ENCODE assay signal across 8 cellular contexts in genomic region chr2:9844581-9844980, GRCh38. TPM values are rescaled to one million over a fixed set of nuclear protein-coding genes. Genes with fewer than 3 reads are reported as not detected.
A peak's percentile ranks its signal among the peaks of the same experiment; 100 is the strongest.
DNase-seq lines count a peak whose midpoint lies in the region; ATAC-seq and TF ChIP-seq lines count a peak whose summit lies in the region.

No MANE protein-coding gene starts in this region.

- no peak for TF ChIP-seq POLR2A in stomach (IDR thresholded peaks at IDR 0.05)

- H3K27me3 ChIP-seq in RWPE2 (ENCODE audit: insufficient read depth, poor library complexity, severe bottlenecking) = no peaks in the 10 kb centered on the region
- H3K27me3 ChIP-seq in fibroblast of lung (ENCODE audit: control insufficient read depth, insufficient read depth, low read length) = no peaks in the 10 kb centered on the region
- no peaks in the 10 kb centered on the region for H3K27me3 ChIP-seq in stomach

- peak overlapping the region; percentile 55 for H3K4me3 ChIP-seq in RWPE2 (ENCODE audit: severe bottlenecking)
- peak overlapping the region; percentile 61 to 84 (median 72) for H3K4me3 ChIP-seq in fibroblast of lung (replicated peaks in 1 of 4; ENCODE audit: control extremely low read depth in 1 of 4, insufficient read depth in 1 of 4, low read depth in 3 of 4, low read length in 4 of 4)
- H3K4me3 ChIP-seq in stomach = peak overlapping the region; percentile 71 to 77 (median 76)

- peaks cover 42% of the 10 kb centered on the region for H3K4me1 Mint-ChIP-seq in CD14-positive monocyte

- peak overlapping the region in 6 of 7 donors; percentile 6 to 90 (median 86) for H3K27ac Mint-ChIP-seq in CD14-positive monocyte

- peak overlapping the region; percentile 95 to 96 for H3K4me3 Mint-ChIP-seq in CD14-positive monocyte

- H2AFZ ChIP-seq in fibroblast of lung (ENCODE audit: low read length) = peak overlapping the region; percentile 51

- 22 to 46% (median 29%) methylated on average over 4 of the region's 4 CpGs for WGBS in stomach, 5 donors

- H3K27ac ChIP-seq in RWPE2 (ENCODE audit: poor library complexity, severe bottlenecking) = peak overlapping the region; percentile 90
- peak overlapping the region; percentile 87 for H3K27ac ChIP-seq in fibroblast of lung (ENCODE audit: insufficient read depth, low read length)
- H3K27ac ChIP-seq in stomach = peak overlapping the region in 3 of 5 donors; percentile 23 to 88 (median 55)

- H3K4me1 ChIP-seq in RWPE2 (ENCODE audit: insufficient read depth, poor library complexity, severe bottlenecking) (peaks cover 51% of the 10 kb centered on the region), fibroblast of lung (ENCODE audit: control insufficient read depth, extremely low read depth, insufficient read depth, low read length) (peaks cover 6% of the 10 kb centered on the region), stomach (peaks cover 16 to 41% (median 29%) of the 10 kb centered on the region in 4 donors)

- H3K4me2 ChIP-seq in fibroblast of lung (ENCODE audit: extremely low read depth, insufficient read depth, low read length) = peak overlapping the region; percentile 90

- intact Hi-C loops in CD14-positive monocyte (cut with micrococcal nuclease) (no loop called here), stomach (cut with DNase I; ENCODE audit: low total_unique reads) (loop anchor here (10.0 kb wide), 1 partner anchor 110 kb away; the partner anchor contains the start of gene GRHL1), left ventricle myocardium superior (cut with micrococcal nuclease) (no loop called here)

- DNase-seq in CD14-positive monocyte (ENCODE audit: low spot score) (no peak), RWPE2 (ENCODE audit: low spot score) (no peak), fibroblast of lung (ENCODE audit: low read depth in 2 of 2) (peak; percentile 46 to 55), stomach (no peak), retina (no peak), 8988T (no peak), left ventricle myocardium superior (no peak)

- peaks cover 30 to 32% of the 10 kb centered on the region in 2 donors for H3K36me3 Mint-ChIP-seq in CD14-positive monocyte

- peaks cover 27% of the 10 kb centered on the region for H3K79me2 ChIP-seq in fibroblast of lung (ENCODE audit: control insufficient read depth, insufficient read depth, low read length)

- peaks cover 39% of the 10 kb centered on the region for H3K36me3 ChIP-seq in RWPE2 (ENCODE audit: low read depth)
- H3K36me3 ChIP-seq in fibroblast of lung (ENCODE audit: control insufficient read depth, insufficient read depth, low read length) = peaks cover 2% of the 10 kb centered on the region
- H3K36me3 ChIP-seq in stomach = peaks cover 9 to 27% (median 23%) of the 10 kb centered on the region in 4 donors

- no peak for TF ChIP-seq CTCF in CD14-positive monocyte (IDR thresholded peaks at IDR 0.05)
- no peak for TF ChIP-seq CTCF in RWPE2 (IDR thresholded peaks at IDR 0.05; ENCODE audit: poor library complexity, severe bottlenecking)
- no peak for TF ChIP-seq CTCF in fibroblast of lung (conservative IDR thresholded peaks at IDR 0.05 in 1 of 2, IDR thresholded peaks at IDR 0.05 in 1 of 2; ENCODE audit: low read depth in 1 of 2, low read length in 2 of 2)
- TF ChIP-seq CTCF in stomach (IDR thresholded peaks at IDR 0.05) = no peak

- no peak overlapping the region for H3K9ac ChIP-seq in fibroblast of lung (ENCODE audit: insufficient read depth, low read length)

- ATAC-seq in GM21367 (IDR thresholded peaks at IDR 0.05; ENCODE audit: unreplicated experiment) (peak; percentile 32), RWPE2 (ENCODE audit: low read depth) (no peak), left ventricle myocardium superior (no peak)

- TF ChIP-seq EP300 in stomach (IDR thresholded peaks at IDR 0.05) = no peak

- H3K9me3 ChIP-seq in RWPE2 (ENCODE audit: severe bottlenecking) = no peaks in the 10 kb centered on the region
- no peaks in the 10 kb centered on the region for H3K9me3 ChIP-seq in fibroblast of lung (ENCODE audit: control insufficient read depth, insufficient read depth, low read depth, low read length)
- no peaks in the 10 kb centered on the region for H3K9me3 ChIP-seq in stomach

- peaks cover 0 to 2% (median 0%) of the 10 kb centered on the region in 7 donors for H3K9me3 Mint-ChIP-seq in CD14-positive monocyte

- no peaks in the 10 kb centered on the region for H4K20me1 ChIP-seq in fibroblast of lung (ENCODE audit: control insufficient read depth, extremely low read depth, insufficient read depth, low read length)

- H3K27me3 Mint-ChIP-seq in CD14-positive monocyte (ENCODE audit: low read depth in 3 of 3) = peaks cover 0 to 3% (median 0%) of the 10 kb centered on the region in 3 donors

RNA-seq across cellular contexts. Expression of gene TAF1B, which starts 1.3 kb away (rescaled TPM):
- polyA plus RNA-seq in CD14-positive monocyte (1 to 10 TPM; 6.0 to 7.2 TPM), fibroblast of lung (19.5 and 30.8 TPM in 2 replicates), stomach (1 to 10 TPM; 3.8 to 6.4 (median 6.2) TPM)
- total RNA-seq in fibroblast of lung (19.8 and 32.9 TPM in 2 replicates), stomach (10 to 100 TPM in 3 of 5 donors, 1 to 10 TPM in 2; 5.8 to 34.6 (median 20.7) TPM), left ventricle myocardium superior (3.6 TPM)
- 10.9 and 16.8 TPM in 2 replicates for polyA plus RNA-seq in fibroblast of lung (2012)
- 0.86 and 14.3 TPM in 2 replicates for polyA minus RNA-seq in fibroblast of lung (ENCODE audit: low replicate concordance)

Comparison
In these comparisons a context has a peak if more than half of its experiments do, and no peak if none do; other contexts are left out.
1. DNase-seq: peak in fibroblast of lung (2 of 2); none in CD14-positive monocyte (single experiment), RWPE2 (single experiment), stomach (single experiment), retina (single experiment), 8988T (single experiment) and left ventricle myocardium superior (single experiment).
2. Peak in every context shown above with its lines, with median percentiles within 50 percentile points of each other: H3K27ac ChIP-seq and H3K4me3 ChIP-seq.